Comparison of ENCODE assay signal across 24 cellular contexts in genomic region chr16:50438041-50438437, GRCh38.
"Had no signal": no experiment of that assay in that cellular context is flagged by ENCODE, and none has a peak within 500 bp of the region (broad histone marks: within the 10 kb centered on the region; RNA-seq: fewer than 3 reads in every experiment).

No MANE protein-coding gene starts in this region.

- H3K4me3 ChIP-seq: colonic mucosa, gastroesophageal sphincter, heart right ventricle, SK-N-MC, testis, upper lobe of right lung had no signal

- H3K4me1 ChIP-seq: colonic mucosa, gastroesophageal sphincter, heart right ventricle, testis, upper lobe of right lung had no signal

- H3K27me3 ChIP-seq: brain microvascular endothelial cell, colonic mucosa, gastroesophageal sphincter, testis had no signal

- H3K4me1 Mint-ChIP-seq: nephron; stimulated activated effector memory CD8-positive, alpha-beta T cell treated with anti-CD3 and anti-CD28 coated beads, Interleukin-12 subunit alpha, Interleukin-12 subunit beta, amount 100 ng/mL, for 72 hours had no signal

- H3K36me3 Mint-ChIP-seq: mesothelial cell of epicardium; stimulated activated effector memory CD8-positive, alpha-beta T cell treated with anti-CD3 and anti-CD28 coated beads, Interleukin-12 subunit alpha, Interleukin-12 subunit beta, amount 100 ng/mL, for 72 hours had no signal

- H3K9me3 ChIP-seq: colonic mucosa, testis had no signal

- H3K27ac ChIP-seq: brain microvascular endothelial cell, colonic mucosa, gastroesophageal sphincter, heart right ventricle, SK-N-MC, testis, upper lobe of right lung had no signal

- H3K36me3 ChIP-seq: brain microvascular endothelial cell, colonic mucosa, gastroesophageal sphincter, heart right ventricle, upper lobe of right lung had no signal

- H3K4me3 Mint-ChIP-seq: activated CD4-positive, alpha-beta memory T cell treated with anti-CD3 and anti-CD28 coated beads for 36 hours; activated T-cell treated with anti-CD3 and anti-CD28 coated beads, Interleukin-2, amount 50 U/mL, for 4 hours; mesothelial cell of epicardium; nephron; stimulated activated effector memory CD8-positive, alpha-beta T cell treated with anti-CD3 and anti-CD28 coated beads, Interleukin-12 subunit alpha, Interleukin-12 subunit beta, amount 100 ng/mL, for 72 hours; WTC11 had no signal

- H3K27ac Mint-ChIP-seq: activated CD4-positive, alpha-beta memory T cell treated with anti-CD3 and anti-CD28 coated beads for 36 hours; mesothelial cell of epicardium; nephron; stimulated activated effector memory CD8-positive, alpha-beta T cell treated with anti-CD3 and anti-CD28 coated beads, Interleukin-12 subunit alpha, Interleukin-12 subunit beta, amount 100 ng/mL, for 72 hours; WTC11 had no signal

- DNase-seq: activated CD4-positive, alpha-beta memory T cell treated with anti-CD3 and anti-CD28 coated beads for 36 hours; activated CD4-positive, alpha-beta T cell treated with anti-CD3 and anti-CD28 coated beads for 4 hours; activated naive CD4-positive, alpha-beta T cell treated with anti-CD3 and anti-CD28 coated beads, Interleukin-2, amount 50 U/mL, for 16 hours; activated T-cell treated with anti-CD3 and anti-CD28 coated beads, Interleukin-2, amount 50 U/mL, for 4 hours; aorta; brain microvascular endothelial cell; central memory CD4-positive, alpha-beta T cell; colonic mucosa; heart right ventricle; left colon; nucleus accumbens; posterior cingulate gyrus; right cardiac atrium; small intestine; stimulated activated CD4-positive, alpha-beta T cell treated with anti-CD3 and anti-CD28 coated beads, Interleukin-4, amount 100 ng/mL, for 1 hour; testis; upper lobe of right lung had no signal

- ATAC-seq: activated T-cell treated with anti-CD3 and anti-CD28 coated beads, Interleukin-2, amount 50 U/mL, for 4 hours; esophagus mucosa; gastroesophageal sphincter; heart right ventricle; left colon; right cardiac atrium; stimulated activated effector memory CD8-positive, alpha-beta T cell treated with anti-CD3 and anti-CD28 coated beads, Interleukin-12 subunit alpha, Interleukin-12 subunit beta, amount 100 ng/mL, for 72 hours; upper lobe of right lung; WTC11 had no signal
